1 cellular context compared by ENCODE assay signal in genomic region chr6:2718334-2719052, GRCh38.
TF ChIP-seq lines count a peak whose summit lies in the region.

No MANE protein-coding gene starts in this region.

TF ChIP-seq in K562, 482 proteins besides CTCF, POLR2A, EP300 and RAD21 (continued from another document and continues in another):
- TF ChIP-seq ZNF639 (CRISPR knock-in tag; conservative IDR thresholded peaks at IDR 0.05 in 1 of 2, IDR thresholded peaks at IDR 0.05 in 1 of 2) (0 out of 4 replicates have a peak, but pooled peaks of 1 of the 2 experiments have one; percentile 21), ARID1B (IDR thresholded peaks at IDR 0.05) (peak; percentile 54; the same call in 1 of the 2 replicates), ZNF830 (CRISPR knock-in tag; IDR thresholded peaks at IDR 0.05) (no peak), POLR2AphosphoS2 (IDR thresholded peaks at IDR 0.05; ENCODE audit: low read length) (no peak), FOXK1 (CRISPR knock-in tag; IDR thresholded peaks at IDR 0.05; ENCODE audit: borderline replicate concordance) (no peak), ZNF23 (CRISPR knock-in tag; IDR thresholded peaks at IDR 0.05) (no peak), ZNF408 (CRISPR knock-in tag; IDR thresholded peaks at IDR 0.05; ENCODE audit: low read depth) (no peak), EGR1 (conservative IDR thresholded peaks at IDR 0.05) (no peak), NCOR1 (IDR thresholded peaks at IDR 0.05) (peak; percentile 35; the same call in 1 of the 2 replicates), RNF2 (IDR thresholded peaks at IDR 0.05) (no peak), CREB3 (tag; conservative IDR thresholded peaks at IDR 0.05; ENCODE audit: low read depth) (no peak), ZNF232 (CRISPR knock-in tag; IDR thresholded peaks at IDR 0.05) (no peak), ZNF253 (CRISPR knock-in tag; conservative IDR thresholded peaks at IDR 0.05) (no peak), NCOA6 (IDR thresholded peaks at IDR 0.05) (no peak), MTA1 (IDR thresholded peaks at IDR 0.05; ENCODE audit: borderline replicate concordance) (no peak), MECOM (CRISPR knock-in tag; IDR thresholded peaks at IDR 0.05) (no peak), SUPT5H (IDR thresholded peaks at IDR 0.05) (no peak), REST (CRISPR knock-in tag; IDR thresholded peaks at IDR 0.05; ENCODE audit: low read depth) (no peak), ARID3A (IDR thresholded peaks at IDR 0.05; ENCODE audit: borderline replicate concordance, low read depth, low read length) (no peak), TRIM28 (IDR thresholded peaks at IDR 0.05) (no peak), SMAD3 (CRISPR knock-in tag; conservative IDR thresholded peaks at IDR 0.05) (no peak), ZNF717 (CRISPR knock-in tag; IDR thresholded peaks at IDR 0.05) (no peak), RBFOX2 (IDR thresholded peaks at IDR 0.05; ENCODE audit: low read depth, low read length) (no peak), ZNF316 (IDR thresholded peaks at IDR 0.05) (no peak), ZNF274 (IDR thresholded peaks at IDR 0.05; ENCODE audit: borderline replicate concordance, low read depth, low read length) (no peak)
- TF ChIP-seq, protein P1, sequence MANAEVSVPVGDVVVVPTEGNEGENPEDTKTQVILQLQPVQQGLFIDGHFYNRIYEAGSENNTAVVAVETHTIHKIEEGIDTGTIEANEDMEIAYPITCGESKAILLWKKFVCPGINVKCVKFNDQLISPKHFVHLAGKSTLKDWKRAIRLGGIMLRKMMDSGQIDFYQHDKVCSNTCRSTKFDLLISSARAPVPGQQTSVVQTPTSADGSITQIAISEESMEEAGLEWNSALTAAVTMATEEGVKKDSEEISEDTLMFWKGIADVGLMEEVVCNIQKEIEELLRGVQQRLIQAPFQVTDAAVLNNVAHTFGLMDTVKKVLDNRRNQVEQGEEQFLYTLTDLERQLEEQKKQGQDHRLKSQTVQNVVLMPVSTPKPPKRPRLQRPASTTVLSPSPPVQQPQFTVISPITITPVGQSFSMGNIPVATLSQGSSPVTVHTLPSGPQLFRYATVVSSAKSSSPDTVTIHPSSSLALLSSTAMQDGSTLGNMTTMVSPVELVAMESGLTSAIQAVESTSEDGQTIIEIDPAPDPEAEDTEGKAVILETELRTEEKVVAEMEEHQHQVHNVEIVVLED (CRISPR knock-in tag; IDR thresholded peaks at IDR 0.05): no peak
- TF ChIP-seq, protein P2, sequence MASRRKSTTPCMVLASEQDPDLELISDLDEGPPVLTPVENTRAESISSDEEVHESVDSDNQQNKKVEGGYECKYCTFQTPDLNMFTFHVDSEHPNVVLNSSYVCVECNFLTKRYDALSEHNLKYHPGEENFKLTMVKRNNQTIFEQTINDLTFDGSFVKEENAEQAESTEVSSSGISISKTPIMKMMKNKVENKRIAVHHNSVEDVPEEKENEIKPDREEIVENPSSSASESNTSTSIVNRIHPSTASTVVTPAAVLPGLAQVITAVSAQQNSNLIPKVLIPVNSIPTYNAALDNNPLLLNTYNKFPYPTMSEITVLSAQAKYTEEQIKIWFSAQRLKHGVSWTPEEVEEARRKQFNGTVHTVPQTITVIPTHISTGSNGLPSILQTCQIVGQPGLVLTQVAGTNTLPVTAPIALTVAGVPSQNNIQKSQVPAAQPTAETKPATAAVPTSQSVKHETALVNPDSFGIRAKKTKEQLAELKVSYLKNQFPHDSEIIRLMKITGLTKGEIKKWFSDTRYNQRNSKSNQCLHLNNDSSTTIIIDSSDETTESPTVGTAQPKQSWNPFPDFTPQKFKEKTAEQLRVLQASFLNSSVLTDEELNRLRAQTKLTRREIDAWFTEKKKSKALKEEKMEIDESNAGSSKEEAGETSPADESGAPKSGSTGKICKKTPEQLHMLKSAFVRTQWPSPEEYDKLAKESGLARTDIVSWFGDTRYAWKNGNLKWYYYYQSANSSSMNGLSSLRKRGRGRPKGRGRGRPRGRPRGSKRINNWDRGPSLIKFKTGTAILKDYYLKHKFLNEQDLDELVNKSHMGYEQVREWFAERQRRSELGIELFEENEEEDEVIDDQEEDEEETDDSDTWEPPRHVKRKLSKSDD (conservative IDR thresholded peaks at IDR 0.05; ENCODE audit: low read length): no peak
- TF ChIP-seq, protein P3, sequence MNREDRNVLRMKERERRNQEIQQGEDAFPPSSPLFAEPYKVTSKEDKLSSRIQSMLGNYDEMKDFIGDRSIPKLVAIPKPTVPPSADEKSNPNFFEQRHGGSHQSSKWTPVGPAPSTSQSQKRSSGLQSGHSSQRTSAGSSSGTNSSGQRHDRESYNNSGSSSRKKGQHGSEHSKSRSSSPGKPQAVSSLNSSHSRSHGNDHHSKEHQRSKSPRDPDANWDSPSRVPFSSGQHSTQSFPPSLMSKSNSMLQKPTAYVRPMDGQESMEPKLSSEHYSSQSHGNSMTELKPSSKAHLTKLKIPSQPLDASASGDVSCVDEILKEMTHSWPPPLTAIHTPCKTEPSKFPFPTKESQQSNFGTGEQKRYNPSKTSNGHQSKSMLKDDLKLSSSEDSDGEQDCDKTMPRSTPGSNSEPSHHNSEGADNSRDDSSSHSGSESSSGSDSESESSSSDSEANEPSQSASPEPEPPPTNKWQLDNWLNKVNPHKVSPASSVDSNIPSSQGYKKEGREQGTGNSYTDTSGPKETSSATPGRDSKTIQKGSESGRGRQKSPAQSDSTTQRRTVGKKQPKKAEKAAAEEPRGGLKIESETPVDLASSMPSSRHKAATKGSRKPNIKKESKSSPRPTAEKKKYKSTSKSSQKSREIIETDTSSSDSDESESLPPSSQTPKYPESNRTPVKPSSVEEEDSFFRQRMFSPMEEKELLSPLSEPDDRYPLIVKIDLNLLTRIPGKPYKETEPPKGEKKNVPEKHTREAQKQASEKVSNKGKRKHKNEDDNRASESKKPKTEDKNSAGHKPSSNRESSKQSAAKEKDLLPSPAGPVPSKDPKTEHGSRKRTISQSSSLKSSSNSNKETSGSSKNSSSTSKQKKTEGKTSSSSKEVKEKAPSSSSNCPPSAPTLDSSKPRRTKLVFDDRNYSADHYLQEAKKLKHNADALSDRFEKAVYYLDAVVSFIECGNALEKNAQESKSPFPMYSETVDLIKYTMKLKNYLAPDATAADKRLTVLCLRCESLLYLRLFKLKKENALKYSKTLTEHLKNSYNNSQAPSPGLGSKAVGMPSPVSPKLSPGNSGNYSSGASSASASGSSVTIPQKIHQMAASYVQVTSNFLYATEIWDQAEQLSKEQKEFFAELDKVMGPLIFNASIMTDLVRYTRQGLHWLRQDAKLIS (CRISPR knock-in tag; IDR thresholded peaks at IDR 0.05): no peak
- TF ChIP-seq, protein P4, sequence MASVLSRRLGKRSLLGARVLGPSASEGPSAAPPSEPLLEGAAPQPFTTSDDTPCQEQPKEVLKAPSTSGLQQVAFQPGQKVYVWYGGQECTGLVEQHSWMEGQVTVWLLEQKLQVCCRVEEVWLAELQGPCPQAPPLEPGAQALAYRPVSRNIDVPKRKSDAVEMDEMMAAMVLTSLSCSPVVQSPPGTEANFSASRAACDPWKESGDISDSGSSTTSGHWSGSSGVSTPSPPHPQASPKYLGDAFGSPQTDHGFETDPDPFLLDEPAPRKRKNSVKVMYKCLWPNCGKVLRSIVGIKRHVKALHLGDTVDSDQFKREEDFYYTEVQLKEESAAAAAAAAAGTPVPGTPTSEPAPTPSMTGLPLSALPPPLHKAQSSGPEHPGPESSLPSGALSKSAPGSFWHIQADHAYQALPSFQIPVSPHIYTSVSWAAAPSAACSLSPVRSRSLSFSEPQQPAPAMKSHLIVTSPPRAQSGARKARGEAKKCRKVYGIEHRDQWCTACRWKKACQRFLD (CRISPR knock-in tag; IDR thresholded peaks at IDR 0.05): no peak
